Comparison of ENCODE assay signal across 8 cellular contexts in the genomic region with DNA sequence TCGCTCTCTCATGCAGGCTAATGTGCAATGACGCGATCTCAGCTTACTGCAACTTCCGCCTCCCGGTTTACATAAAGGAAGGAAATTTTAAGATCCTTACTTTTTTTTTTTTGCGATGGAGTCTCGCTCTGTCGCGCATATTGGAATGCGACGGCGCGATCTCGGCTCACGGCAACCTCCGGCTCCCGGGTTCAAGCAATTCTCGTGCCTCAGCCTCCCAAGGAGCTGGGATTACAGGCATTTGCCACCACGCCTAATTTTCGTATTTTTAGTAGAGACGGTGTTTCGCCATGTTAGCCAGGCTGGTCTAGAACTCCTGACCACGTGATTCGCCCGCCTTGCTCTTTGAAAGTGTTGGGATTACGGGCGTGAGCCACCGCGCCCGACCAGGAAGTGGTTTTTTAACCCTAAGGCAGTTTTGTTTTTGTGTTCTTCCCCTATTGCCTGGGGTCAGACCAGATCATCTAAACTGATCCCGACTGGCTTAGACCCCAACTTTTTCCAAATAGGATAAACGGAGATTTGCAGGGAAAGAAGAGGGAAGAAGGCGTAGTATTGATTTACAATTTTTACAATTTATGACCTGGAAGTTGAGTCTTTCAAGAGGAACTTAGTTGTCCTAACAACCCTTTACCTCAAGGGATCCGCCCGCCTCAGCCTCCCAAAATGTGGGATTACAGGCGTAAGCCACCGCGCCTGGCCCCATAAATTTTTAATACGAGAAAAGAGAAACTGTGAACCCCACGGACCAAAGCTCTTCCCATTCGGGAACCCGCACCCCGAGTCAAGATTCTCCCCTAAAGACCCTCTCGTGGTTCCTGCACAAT.
A peak's percentile ranks its signal among the peaks of the same experiment; 100 is the strongest.
DNase-seq lines count a peak whose midpoint lies in the region; ATAC-seq and TF ChIP-seq lines count a peak whose summit lies in the region.

No MANE protein-coding gene starts in this region.

- no peaks in the 10 kb centered on the region for H3K9me3 Mint-ChIP-seq in neural crest cell

- intact Hi-C loops in thyroid gland (cut with DNase I): no loop called here

- peak in 1 of 2 donors; percentile 24 for TF ChIP-seq POLR2A in thyroid gland (IDR thresholded peaks at IDR 0.05)

- ATAC-seq in GM18520 (IDR thresholded peaks at IDR 0.05; ENCODE audit: unreplicated experiment): no peak

- H3K27ac Mint-ChIP-seq in neural crest cell (ENCODE audit: unreplicated experiment): peak overlapping the region; percentile 98

- no peaks in the 10 kb centered on the region for H3K36me3 ChIP-seq in thyroid gland

- TF ChIP-seq CTCF in foreskin fibroblast (IDR thresholded peaks at IDR 0.05; ENCODE audit: low read depth, low read length) (no peak), neural crest cell (conservative IDR thresholded peaks at IDR 0.05) (no peak), thyroid gland (IDR thresholded peaks at IDR 0.05) (no peak)

- peaks cover 19% of the 10 kb centered on the region for H3K4me1 Mint-ChIP-seq in neural crest cell

- no peaks in the 10 kb centered on the region for H3K27me3 Mint-ChIP-seq in neural crest cell (ENCODE audit: low read depth)

- peaks cover 28% of the 10 kb centered on the region for H3K36me3 Mint-ChIP-seq in neural crest cell (ENCODE audit: low read depth)

- no peaks in the 10 kb centered on the region for H3K9me3 ChIP-seq in thyroid gland

- peak overlapping the region; percentile 85 to 93 (median 86) for H3K27ac ChIP-seq in thyroid gland

- H3K4me3 ChIP-seq in foreskin fibroblast (ENCODE audit: low read depth in 1 of 2, low read length in 2 of 2): peak overlapping the region; percentile 70 to 76
- peak overlapping the region; percentile 6 to 84 (median 35) for H3K4me3 ChIP-seq in thyroid gland (replicated peaks in 1 of 3)

- 12 to 14% methylated on average over 44 of the region's 44 CpGs for WGBS in thyroid gland, 2 donors

- peak; percentile 61 to 74 for DNase-seq in AML-193 (lab: John Stamatoyannopoulos, UW)
- DNase-seq in HPDE6-E6E7 (ENCODE audit: extremely low spot score): peak; percentile 35
- peak; percentile 17 for DNase-seq in activated gamma-delta T cell treated with Interleukin-2 at 50 U/mL for 16 hours
- DNase-seq in foreskin fibroblast: peak; percentile 35 to 74
- DNase-seq in neural crest cell (ENCODE audit: low read depth, low spot score): peak; percentile 3
- peak; percentile 61 to 68 for DNase-seq in thyroid gland
- no peak for DNase-seq in NCI-H82 (lab: John Stamatoyannopoulos, UW)

- peaks cover 4 to 7% of the 10 kb centered on the region in 2 donors for H3K4me1 ChIP-seq in thyroid gland

- H3K4me3 Mint-ChIP-seq in neural crest cell: peak overlapping the region; percentile 100

- no peaks in the 10 kb centered on the region for H3K27me3 ChIP-seq in thyroid gland
